17 cellular contexts compared by ENCODE assay signal in genomic region chr7:30926323-30926722, GRCh38. TPM values are rescaled to one million over a fixed set of nuclear protein-coding genes. Genes with fewer than 3 reads are reported as not detected.
A peak's percentile ranks its signal among the peaks of the same experiment; 100 is the strongest.
DNase-seq lines count a peak whose midpoint lies in the region; ATAC-seq and TF ChIP-seq lines count a peak whose summit lies in the region.
"Had no signal": no experiment of that assay in that cellular context is flagged by ENCODE, and none has a peak within 500 bp of the region (broad histone marks: within the 10 kb centered on the region; RNA-seq: fewer than 3 reads in every experiment).

No MANE protein-coding gene starts in this region.

- H3K27ac Mint-ChIP-seq in WTC11: no peak overlapping the region
- H3K27ac Mint-ChIP-seq: activated naive CD8-positive, alpha-beta T cell treated with anti-CD3 and anti-CD28 coated beads, Interleukin-2, amount 10 ng/mL, durations not matched to agents 7 days and 5 days; immature natural killer cell; T-helper 1 cell treated with Interleukin-12 subunit alpha and Interleukin-12 subunit beta and Interleukin-4 antibody, amounts not matched to agents 30 μg/mL and 1 μg/mL, for 36 hours had no signal

- H3K4me3 ChIP-seq in right cardiac atrium (ENCODE audit: low read length) (no peak overlapping the region), mesenchymal stem cell (ENCODE audit: insufficient read depth in 1 of 2, low read depth in 1 of 2, low read length in 2 of 2) (no peak overlapping the region), vagina (no peak overlapping the region)

- no peak overlapping the region for H2BK120ac ChIP-seq in mesenchymal stem cell (ENCODE audit: low read depth, low read length)

- no peak overlapping the region for H2BK5ac ChIP-seq in mesenchymal stem cell (ENCODE audit: low read depth, low read length, poor library complexity, severe bottlenecking)

- peak; percentile 10 to 43 (median 39) for DNase-seq in right cardiac atrium
- no peak for DNase-seq in left ventricle myocardium superior
- DNase-seq in WTC11 (ENCODE audit: low spot score): peak; percentile 5
- DNase-seq in mesenchymal stem cell: no peak
- peak; percentile 72 to 88 for DNase-seq in vagina (ENCODE audit: extremely low spot score in 2 of 2)
- DNase-seq in NCI-H2081 (lab: John Stamatoyannopoulos, UW): no peak
- no peak for DNase-seq in DMS114 treated with DMSO at 0.1 percent for 48 hours (lab: John Stamatoyannopoulos, UW; ENCODE audit: unreplicated experiment)
- DNase-seq: activated T-cell treated with anti-CD3 and anti-CD28 coated beads for 4 hours; immature natural killer cell; NCI-H1930; NCI-H510A; stimulated activated CD4-positive, alpha-beta T cell treated with anti-CD3 and anti-CD28 coated beads, Interleukin-1b, Interleukin-23, amount 100 ng/mL, for 48 hours had no signal

- H3K4me1 Mint-ChIP-seq in WTC11: no peaks in the 10 kb centered on the region
- H3K4me1 Mint-ChIP-seq: immature natural killer cell had no signal

- no peak overlapping the region for H4K8ac ChIP-seq in mesenchymal stem cell (ENCODE audit: low read length)

- WGBS in right cardiac atrium: 59% methylated on average over 5 of the region's 5 CpGs
- WGBS in mesenchymal stem cell: 100% methylated on average over 2 of the region's 5 CpGs

- POLR2A ChIA-PET in WTC11 (lab: Charles Lee): interaction anchor here (0.5 kb wide), 1 partner anchor 27 kb away, joined by 3 read pairs; no protein-coding TSS in a partner anchor

- H3K9me3 ChIP-seq in right cardiac atrium (ENCODE audit: control insufficient read depth, low read length): no peaks in the 10 kb centered on the region
- H3K9me3 ChIP-seq in mesenchymal stem cell (ENCODE audit: control insufficient read depth, low read length): peaks cover 10% of the 10 kb centered on the region
- no peaks in the 10 kb centered on the region for H3K9me3 ChIP-seq in vagina

- H3K36me3 ChIP-seq in mesenchymal stem cell (ENCODE audit: control insufficient read depth in 1 of 2, insufficient read depth in 2 of 2, low read depth in 1 of 2, low read length in 2 of 2): peaks cover 13 to 40% of the 10 kb centered on the region in 2 experiments
- H3K36me3 ChIP-seq in vagina: no peaks in the 10 kb centered on the region

- peaks cover 13% of the 10 kb centered on the region for H3K9me3 Mint-ChIP-seq in WTC11
- H3K9me3 Mint-ChIP-seq: immature natural killer cell had no signal

- no peak overlapping the region for H3K18ac ChIP-seq in mesenchymal stem cell (ENCODE audit: low read depth in 1 of 2, low read length in 2 of 2)

- H3K4me1 ChIP-seq in right cardiac atrium (ENCODE audit: control insufficient read depth, insufficient read depth, low read length): peaks cover 20% of the 10 kb centered on the region
- H3K4me1 ChIP-seq in mesenchymal stem cell (ENCODE audit: control insufficient read depth, insufficient read depth, low read depth, low read length): peaks cover 33% of the 10 kb centered on the region
- H3K4me1 ChIP-seq in vagina: peaks cover 5% of the 10 kb centered on the region

- no peaks in the 10 kb centered on the region for H3K27me3 ChIP-seq in right cardiac atrium (ENCODE audit: control insufficient read depth, insufficient read depth)
- H3K27me3 ChIP-seq in mesenchymal stem cell (ENCODE audit: control insufficient read depth in 1 of 2, insufficient read depth in 1 of 2, low read length in 2 of 2): no peaks in the 10 kb centered on the region
- no peaks in the 10 kb centered on the region for H3K27me3 ChIP-seq in vagina

- intact Hi-C loops in right cardiac atrium (cut with DNase I) (no loop called here), left ventricle myocardium superior (cut with micrococcal nuclease) (no loop called here), vagina (cut with DNase I) (no loop called here)

- H3K4me3 Mint-ChIP-seq in WTC11: no peak overlapping the region
- H3K4me3 Mint-ChIP-seq: activated naive CD8-positive, alpha-beta T cell treated with anti-CD3 and anti-CD28 coated beads, Interleukin-2, amount 10 ng/mL, durations not matched to agents 7 days and 5 days; immature natural killer cell; T-helper 1 cell treated with Interleukin-12 subunit alpha and Interleukin-12 subunit beta and Interleukin-4 antibody, amounts not matched to agents 30 μg/mL and 1 μg/mL, for 36 hours had no signal

- no peak overlapping the region for H2BK12ac ChIP-seq in mesenchymal stem cell (ENCODE audit: low read length in 2 of 2)

- no peak overlapping the region for H3K27ac ChIP-seq in right cardiac atrium (ENCODE audit: low read length)
- H3K27ac ChIP-seq in mesenchymal stem cell (ENCODE audit: low read length, poor library complexity, severe bottlenecking): no peak overlapping the region
- H3K27ac ChIP-seq in vagina: no peak overlapping the region

- H2AFZ ChIP-seq in mesenchymal stem cell (ENCODE audit: low read depth, low read length): no peak overlapping the region

- no peaks in the 10 kb centered on the region for H3K79me1 ChIP-seq in mesenchymal stem cell (replicated peaks; ENCODE audit: low read length, poor library complexity, severe bottlenecking)

- H3K4me2 ChIP-seq in mesenchymal stem cell (ENCODE audit: low read length, poor library complexity, severe bottlenecking): no peak overlapping the region

- H3K9ac ChIP-seq in mesenchymal stem cell (ENCODE audit: low read length): no peak overlapping the region

- no peak overlapping the region for H3K4ac ChIP-seq in mesenchymal stem cell (ENCODE audit: low read depth in 1 of 2, low read length in 2 of 2)

- H2AK5ac ChIP-seq in mesenchymal stem cell (ENCODE audit: low read length, severe bottlenecking): peak overlapping the region; percentile 42

- TF ChIP-seq POLR2A in vagina (IDR thresholded peaks at IDR 0.05): no peak

- H3K27me3 Mint-ChIP-seq in WTC11 (ENCODE audit: low read depth): no peaks in the 10 kb centered on the region

- no peak overlapping the region for H3K14ac ChIP-seq in mesenchymal stem cell (ENCODE audit: low read length in 2 of 2)

- no peaks in the 10 kb centered on the region for H3K36me3 Mint-ChIP-seq in WTC11
- H3K36me3 Mint-ChIP-seq: activated naive CD8-positive, alpha-beta T cell treated with anti-CD3 and anti-CD28 coated beads, Interleukin-2, amount 10 ng/mL, durations not matched to agents 7 days and 5 days; immature natural killer cell had no signal

- no peak overlapping the region for H3K23ac ChIP-seq in mesenchymal stem cell (ENCODE audit: low read length in 2 of 2)

- ATAC-seq in right cardiac atrium (no peak), left ventricle myocardium superior (no peak), WTC11 (no peak), HG03045 (IDR thresholded peaks at IDR 0.05; ENCODE audit: unreplicated experiment) (no peak)
- ATAC-seq: Right ventricle myocardium inferior had no signal

- TF ChIP-seq CTCF in WTC11 (IDR thresholded peaks at IDR 0.05) (no peak), vagina (IDR thresholded peaks at IDR 0.05) (no peak)

- CTCF ChIA-PET in WTC11 (lab: Charles Lee): no interaction called here

- no peak overlapping the region for H4K91ac ChIP-seq in mesenchymal stem cell (ENCODE audit: low read length)

- H2BK15ac ChIP-seq in mesenchymal stem cell (ENCODE audit: low read depth, poor library complexity, severe bottlenecking): no peak overlapping the region

TF ChIP-seq in WTC11, 78 proteins besides CTCF, POLR2A, EP300 and RAD21 (continues in another document):
- TF ChIP-seq TCF7 (CRISPR knock-in tag; IDR thresholded peaks at IDR 0.05; ENCODE audit: low read depth): no peak
- no peak for TF ChIP-seq PREB (CRISPR knock-in tag; IDR thresholded peaks at IDR 0.05; ENCODE audit: borderline replicate concordance)
- no peak for TF ChIP-seq ZNF121 (CRISPR knock-in tag; IDR thresholded peaks at IDR 0.05)
- no peak for TF ChIP-seq STAT6 (CRISPR knock-in tag; conservative IDR thresholded peaks at IDR 0.05; ENCODE audit: low read depth)
- no peak for TF ChIP-seq ESRRA (CRISPR knock-in tag; IDR thresholded peaks at IDR 0.05; ENCODE audit: borderline replicate concordance)
- TF ChIP-seq ZNF263 (CRISPR knock-in tag; IDR thresholded peaks at IDR 0.05; ENCODE audit: low read depth): no peak

RNA-seq across cellular contexts. Expression of gene AQP1, which starts 14.7 kb away (rescaled TPM):
- total RNA-seq in right cardiac atrium (100 to 1,000 TPM; 187 to 254 (median 222) TPM), left ventricle myocardium superior (323 TPM), WTC11 (2021) (0.81 to 1.4 TPM (median 1.1 TPM) in 3 replicates), vagina (243 TPM)
- polyA plus RNA-seq in right cardiac atrium: 216 TPM
- 1.0 TPM for polyA plus RNA-seq in mesenchymal stem cell (2013, experiment 1 of 2)
- 0.86 TPM for polyA plus RNA-seq in mesenchymal stem cell (2013, experiment 2 of 2)

RNA-seq across cellular contexts. Expression of gene GHRHR, which starts 37.4 kb away (rescaled TPM):
- total RNA-seq in right cardiac atrium (not detected), left ventricle myocardium superior (not detected), WTC11 (2021) (4.0 to 6.6 TPM (median 5.0 TPM) in 3 replicates), vagina (not detected)
- polyA plus RNA-seq in right cardiac atrium: not detected
- not detected for polyA plus RNA-seq in mesenchymal stem cell (2013, experiment 1 of 2)
- not detected for polyA plus RNA-seq in mesenchymal stem cell (2013, experiment 2 of 2)
- total RNA-seq: activated naive CD8-positive, alpha-beta T cell treated with anti-CD3 and anti-CD28 coated beads, Interleukin-2, amount 10 ng/mL, durations not matched to agents 7 days and 5 days; Right ventricle myocardium inferior had no signal
- polyA plus RNA-seq: immature natural killer cell, neural cell had no signal

Comparison
In these comparisons a context has a peak if more than half of its experiments do, and no peak if none do; other contexts are left out.
1. DNase-seq: peak in right cardiac atrium (3 of 3), WTC11 (single experiment) and vagina (2 of 2); none in left ventricle myocardium superior (single experiment), mesenchymal stem cell (single experiment), NCI-H2081 (0 of 2) and DMS114 treated with DMSO at 0.1 percent for 48 hours (single experiment).
2. RNA of gene AQP1, which starts 14.7 kb away (total RNA-seq): 323 TPM in left ventricle myocardium superior (single experiment), 243 TPM in vagina (single experiment) and 187 to 254 TPM in right cardiac atrium; 0.81 to 1.4 TPM in WTC11; every median in the first group is over 10 times any median in the second.